Comparison of ENCODE assay signal across 8 cellular contexts in genomic region chr21:39381009-39381408, GRCh38. TPM values are rescaled to one million over a fixed set of nuclear protein-coding genes. Genes with fewer than 3 reads are reported as not detected.
A peak's percentile ranks its signal among the peaks of the same experiment; 100 is the strongest.
DNase-seq lines count a peak whose midpoint lies in the region; ATAC-seq and TF ChIP-seq lines count a peak whose summit lies in the region.

No MANE protein-coding gene starts in this region.

- H3K27me3 Mint-ChIP-seq in nephron progenitor cell (ENCODE audit: low read depth, poor library complexity), result no peaks in the 10 kb centered on the region

- peaks cover 4% of the 10 kb centered on the region for H3K4me1 ChIP-seq in ectodermal cell (ENCODE audit: control insufficient read depth, insufficient read depth, low read length)

- in situ Hi-C loops in G401 (cut with HindIII; ENCODE audit: low sequenced_read_pairs), result no loop called here

- WGBS in ectodermal cell, 2 experiments, result 47 to 52% methylated on average over 12 of the region's 12 CpGs

- H3K9me3 Mint-ChIP-seq in nephron progenitor cell, result no peaks in the 10 kb centered on the region

- no peak overlapping the region for H3K27ac Mint-ChIP-seq in nephron progenitor cell

- no peak for ATAC-seq in HG02884 (IDR thresholded peaks at IDR 0.05; ENCODE audit: unreplicated experiment)
- ATAC-seq in GM18867 (IDR thresholded peaks at IDR 0.05; ENCODE audit: unreplicated experiment), result no peak
- no peak for ATAC-seq in GM18502 (IDR thresholded peaks at IDR 0.05; ENCODE audit: poor library complexity, unreplicated experiment)

- no peak overlapping the region for H3K27ac ChIP-seq in ectodermal cell (ENCODE audit: insufficient read depth, low read depth, low read length, poor library complexity, severe bottlenecking)

- H3K9me3 ChIP-seq in ectodermal cell (ENCODE audit: control insufficient read depth, low read length), result no peaks in the 10 kb centered on the region

- DNase-seq in G401 (ENCODE audit: low spot score) (peak; percentile 52), NCI-H748 (lab: John Stamatoyannopoulos, UW; ENCODE audit: unreplicated experiment) (peak; percentile 57), nephron progenitor cell (no peak), AG08395 (ENCODE audit: low spot score) (no peak)

- H3K27me3 ChIP-seq in ectodermal cell (ENCODE audit: control insufficient read depth, insufficient read depth, low read length, poor library complexity, severe bottlenecking), result no peaks in the 10 kb centered on the region

- H3K4me1 Mint-ChIP-seq in nephron progenitor cell, result peaks cover 15% of the 10 kb centered on the region

- no peaks in the 10 kb centered on the region for H3K36me3 ChIP-seq in ectodermal cell (ENCODE audit: control insufficient read depth, insufficient read depth, low read length)

- peaks cover 10% of the 10 kb centered on the region for H3K36me3 Mint-ChIP-seq in nephron progenitor cell (ENCODE audit: low read depth)

- H3K4me3 ChIP-seq in ectodermal cell (ENCODE audit: insufficient read depth, low read depth, low read length), result peak overlapping the region; percentile 93

- TF ChIP-seq CTCF in nephron progenitor cell (IDR thresholded peaks at IDR 0.05), result no peak

- H3K4me3 Mint-ChIP-seq in nephron progenitor cell, result peak overlapping the region; percentile 93

RNA-seq across cellular contexts. Expression of gene HMGN1, which starts 32.1 kb away (rescaled TPM):
- total RNA-seq in G401 (2014; rRNA removed; shearing (Covaris generic)), result 480 and 489 TPM in 2 replicates
- polyA plus RNA-seq in ectodermal cell (2013, experiment 1 of 4), result 558 TPM
- polyA plus RNA-seq in ectodermal cell (2013, experiment 2 of 4), result 551 TPM
- 530 TPM for polyA plus RNA-seq in ectodermal cell (2013, experiment 3 of 4)
- polyA plus RNA-seq in ectodermal cell (2013, experiment 4 of 4), result 559 TPM

Comparison
In these comparisons a context has a peak if more than half of its experiments do, and no peak if none do; other contexts are left out.
1. DNase-seq: peak in G401 (single experiment) and NCI-H748 (single experiment); none in nephron progenitor cell (single experiment) and AG08395 (single experiment).